In genomic region chr1:183178490-183178889, GRCh38 we compare ENCODE assay signal across 2 cellular contexts.
TF ChIP-seq lines count a peak whose summit lies in the region.

No MANE protein-coding gene starts in this region.

TF ChIP-seq in A549, 52 proteins besides CTCF, POLR2A, EP300 and RAD21:
- TF ChIP-seq HDAC2 (IDR thresholded peaks at IDR 0.05) (no peak), CEBPB (IDR thresholded peaks at IDR 0.05) (peak; percentile 8 to 67; a peak in 2 of 4 replicates)

TF ChIP-seq in IMR-90, 13 proteins besides CTCF, POLR2A, EP300 and RAD21:
- TF ChIP-seq CEBPB (IDR thresholded peaks at IDR 0.05; ENCODE audit: low read depth, low read length) = no peak
- no peak for TF ChIP-seq CHD1 (IDR thresholded peaks at IDR 0.05; ENCODE audit: low read depth, low read length)
- no peak for TF ChIP-seq SMC3 (IDR thresholded peaks at IDR 0.05; ENCODE audit: low read depth, low read length)
- no peak for TF ChIP-seq FOS (IDR thresholded peaks at IDR 0.05; ENCODE audit: low read depth, low read length)
- TF ChIP-seq RFX5 (IDR thresholded peaks at IDR 0.05; ENCODE audit: low read depth, low read length) = no peak
- no peak for TF ChIP-seq RCOR1 (IDR thresholded peaks at IDR 0.05; ENCODE audit: insufficient replicate concordance, low read length)
- no peak for TF ChIP-seq USF2 (IDR thresholded peaks at IDR 0.05; ENCODE audit: low read depth, low read length)
- TF ChIP-seq ELK1 (IDR thresholded peaks at IDR 0.05; ENCODE audit: borderline replicate concordance, low read depth, low read length) = no peak
- TF ChIP-seq NFE2L2 (IDR thresholded peaks at IDR 0.05; ENCODE audit: low read depth, low read length) = no peak
- TF ChIP-seq MXI1 (IDR thresholded peaks at IDR 0.05; ENCODE audit: borderline replicate concordance, low read depth, low read length) = no peak
